Comparison of ENCODE assay signal across 8 cellular contexts in the genomic region with DNA sequence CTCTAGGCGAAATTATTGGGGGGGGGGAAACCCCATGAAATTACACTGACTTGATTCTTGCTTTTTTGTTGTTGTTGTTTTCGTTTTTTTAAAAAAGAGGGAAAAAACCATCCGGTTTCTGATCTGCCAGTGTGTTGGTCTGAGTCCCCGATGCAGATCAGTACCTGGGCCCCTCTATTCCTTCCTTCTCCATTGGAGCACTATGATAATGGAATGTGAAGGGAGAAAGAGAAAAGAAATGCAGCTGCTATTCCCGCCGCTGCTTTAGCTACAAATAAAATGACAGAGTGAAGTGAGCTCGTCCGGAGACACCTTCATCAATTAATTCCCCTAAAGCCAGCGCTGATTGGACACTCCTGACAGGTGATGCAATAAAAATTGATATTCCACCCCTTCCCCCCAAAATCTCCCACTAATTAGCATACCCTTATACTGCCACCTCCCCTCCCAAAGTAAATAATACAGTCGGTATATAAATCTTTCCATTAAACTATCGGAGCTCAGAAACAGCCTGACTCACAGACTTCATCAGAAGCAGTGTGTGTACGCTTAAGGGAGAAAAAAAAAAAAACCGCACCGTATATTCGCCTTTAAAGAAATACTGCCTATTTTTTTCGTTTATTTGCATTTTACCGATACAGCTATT. TPM values are rescaled to one million over a fixed set of nuclear protein-coding genes. Genes with fewer than 3 reads are reported as not detected.
A peak's percentile ranks its signal among the peaks of the same experiment; 100 is the strongest.
DNase-seq lines count a peak whose midpoint lies in the region; ATAC-seq lines count a peak whose summit lies in the region.

No MANE protein-coding gene starts in this region.

- DNase-seq in NCI-H2081 (lab: John Stamatoyannopoulos, UW) (peak; percentile 67 to 86), AG08395 (ENCODE audit: low spot score) (no peak), left colon (no peak)
- DNase-seq in activated naive CD8-positive, alpha-beta T cell treated with anti-CD3 and anti-CD28 coated beads for 36 hours, result no peak
- DNase-seq in stimulated activated naive B cell treated with anti-CD40 and anti-IgM and Interleukin-4, amounts not matched to agents 10 μg/mL and 1 μg/mL and 100 μg/mL, for 72 hours, result no peak

- H3K4me1 Mint-ChIP-seq in activated naive CD8-positive, alpha-beta T cell treated with anti-CD3 and anti-CD28 coated beads for 36 hours, result peaks cover 35% of the 10 kb centered on the region
- H3K4me1 Mint-ChIP-seq in stimulated activated naive B cell treated with anti-CD40 and anti-IgM and Interleukin-4, amounts not matched to agents 10 μg/mL and 1 μg/mL and 100 μg/mL, for 72 hours, result peaks cover 24 to 39% of the 10 kb centered on the region in 2 donors

- H3K36me3 Mint-ChIP-seq in activated naive CD8-positive, alpha-beta T cell treated with anti-CD3 and anti-CD28 coated beads for 36 hours, result peaks cover 3% of the 10 kb centered on the region
- H3K36me3 Mint-ChIP-seq in stimulated activated naive B cell treated with anti-CD40 and anti-IgM and Interleukin-4, amounts not matched to agents 10 μg/mL and 1 μg/mL and 100 μg/mL, for 72 hours, result no peaks in the 10 kb centered on the region

- no peak overlapping the region for H3K27ac Mint-ChIP-seq in activated naive CD8-positive, alpha-beta T cell treated with anti-CD3 and anti-CD28 coated beads for 36 hours
- peak overlapping the region; percentile 81 for H3K27ac Mint-ChIP-seq in stimulated activated naive B cell treated with anti-CD40 and anti-IgM and Interleukin-4, amounts not matched to agents 10 μg/mL and 1 μg/mL and 100 μg/mL, for 72 hours

- intact Hi-C loops in left colon (cut with DNase I, micrococcal nuclease), result no loop called here

- H3K4me3 ChIP-seq in GM08714 (ENCODE audit: low read length) (peak overlapping the region; percentile 59), iPS-11a (ENCODE audit: low read depth, low read length) (peak overlapping the region; percentile 61)

- no peaks in the 10 kb centered on the region for H3K9me3 Mint-ChIP-seq in activated naive CD8-positive, alpha-beta T cell treated with anti-CD3 and anti-CD28 coated beads for 36 hours
- H3K9me3 Mint-ChIP-seq in stimulated activated naive B cell treated with anti-CD40 and anti-IgM and Interleukin-4, amounts not matched to agents 10 μg/mL and 1 μg/mL and 100 μg/mL, for 72 hours, result no peaks in the 10 kb centered on the region

- ATAC-seq in stimulated activated naive B cell treated with anti-CD40 and anti-IgM and Interleukin-4, amounts not matched to agents 10 μg/mL and 1 μg/mL and 100 μg/mL, for 72 hours (replicated peaks), result no peak
- ATAC-seq in left colon (no peak), HG03280 (IDR thresholded peaks at IDR 0.05; ENCODE audit: unreplicated experiment) (no peak)

- peaks cover 93% of the 10 kb centered on the region for H3K27me3 Mint-ChIP-seq in activated naive CD8-positive, alpha-beta T cell treated with anti-CD3 and anti-CD28 coated beads for 36 hours
- H3K27me3 Mint-ChIP-seq in stimulated activated naive B cell treated with anti-CD40 and anti-IgM and Interleukin-4, amounts not matched to agents 10 μg/mL and 1 μg/mL and 100 μg/mL, for 72 hours, result peaks cover 49 to 73% of the 10 kb centered on the region in 2 donors

- peak overlapping the region; percentile 79 for H3K4me3 Mint-ChIP-seq in activated naive CD8-positive, alpha-beta T cell treated with anti-CD3 and anti-CD28 coated beads for 36 hours
- peak overlapping the region; percentile 82 to 88 for H3K4me3 Mint-ChIP-seq in stimulated activated naive B cell treated with anti-CD40 and anti-IgM and Interleukin-4, amounts not matched to agents 10 μg/mL and 1 μg/mL and 100 μg/mL, for 72 hours

RNA-seq across cellular contexts. Expression of a gene that starts 7.4 kb away (rescaled TPM):
- total RNA-seq in activated naive CD8-positive, alpha-beta T cell treated with anti-CD3 and anti-CD28 coated beads for 36 hours, result under 1 TPM in 1 of 2 experiments, not detected in 1; 0.54 TPM
- under 1 TPM in 1 of 2 donors, not detected in 1; 0.95 TPM for total RNA-seq in left colon

RNA-seq across cellular contexts. Expression of a gene that starts 15.9 kb away (rescaled TPM):
- 10 to 100 TPM; 33.9 to 36.2 TPM for total RNA-seq in activated naive CD8-positive, alpha-beta T cell treated with anti-CD3 and anti-CD28 coated beads for 36 hours
- total RNA-seq in left colon, result 10 to 100 TPM; 23.8 to 31.5 TPM

Comparison
In these comparisons a context has a peak if more than half of its experiments do, and no peak if none do; other contexts are left out.
1. DNase-seq: peak in NCI-H2081 (2 of 2); none in activated naive CD8-positive, alpha-beta T cell treated with anti-CD3 and anti-CD28 coated beads for 36 hours (single experiment), stimulated activated naive B cell treated with anti-CD40 and anti-IgM and Interleukin-4, amounts not matched to agents 10 μg/mL and 1 μg/mL and 100 μg/mL, for 72 hours (single experiment), AG08395 (single experiment) and left colon (0 of 2).